In the genomic region with DNA sequence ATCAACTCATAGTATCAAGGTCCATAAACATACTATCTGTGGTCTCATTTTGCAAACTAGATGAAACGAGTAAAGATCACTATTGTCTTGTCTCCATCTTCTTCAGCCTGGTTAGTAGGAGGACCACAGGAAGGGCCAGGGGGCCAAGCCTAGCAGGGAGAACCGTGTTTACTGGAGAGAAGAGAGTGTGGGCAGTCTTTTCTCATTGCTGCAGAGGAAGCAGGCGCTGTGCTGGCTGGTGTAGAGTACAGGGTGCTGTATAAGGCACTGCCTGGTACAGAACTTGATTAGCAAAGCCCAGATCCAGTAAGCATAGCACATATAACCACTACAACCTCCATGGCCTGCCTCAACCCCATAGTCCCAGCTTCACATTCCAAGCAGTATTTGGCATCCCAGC, we compare ENCODE assay signal across 17 cellular contexts. TPM values are rescaled to one million over a fixed set of nuclear protein-coding genes. Genes with fewer than 3 reads are reported as not detected.
A peak's percentile ranks its signal among the peaks of the same experiment; 100 is the strongest.
DNase-seq lines count a peak whose midpoint lies in the region; ATAC-seq and TF ChIP-seq lines count a peak whose summit lies in the region.
"Had no signal": no experiment of that assay in that cellular context is flagged by ENCODE, and none has a peak within 500 bp of the region (broad histone marks: within the 10 kb centered on the region; RNA-seq: fewer than 3 reads in every experiment).

No MANE protein-coding gene starts in this region.

- no peaks in the 10 kb centered on the region for H3K9me3 ChIP-seq in upper lobe of right lung
- H3K9me3 ChIP-seq: tibial artery had no signal

- H3K27me3 ChIP-seq in upper lobe of right lung, result no peaks in the 10 kb centered on the region
- H3K27me3 ChIP-seq: tibial artery had no signal

- no peak for TF ChIP-seq CTCF in upper lobe of right lung (IDR thresholded peaks at IDR 0.05)

- DNase-seq in activated naive CD4-positive, alpha-beta T cell treated with anti-CD3 and anti-CD28 coated beads for 36 hours, result no peak
- no peak for DNase-seq in activated naive CD4-positive, alpha-beta T cell treated with Interleukin-2 at 50 U/mL for 16 hours
- DNase-seq in immature natural killer cell (no peak), upper lobe of right lung (no peak), HPDE6-E6E7 (ENCODE audit: extremely low spot score) (no peak), NCI-H526 treated with DMSO at 0.1 percent for 48 hours (lab: John Stamatoyannopoulos, UW) (no peak)
- DNase-seq: activated CD4-positive, alpha-beta T cell treated with anti-CD3 and anti-CD28 coated beads, Interleukin-2, amount 50 U/mL, for 1 hour; dermis blood vessel endothelial cell; DMS153; NCI-H1105; occipital lobe; SW 1271 had no signal

- intact Hi-C loops in activated naive CD4-positive, alpha-beta T cell treated with anti-CD3 and anti-CD28 coated beads for 36 hours (cut with micrococcal nuclease), result loop anchor here (10.0 kb wide), 1 partner anchor 557 kb away; a partner anchor contains a TSS
- intact Hi-C loops in upper lobe of right lung (cut with DNase I), result no loop called here

- H3K4me3 Mint-ChIP-seq in activated naive CD4-positive, alpha-beta T cell treated with anti-CD3 and anti-CD28 coated beads for 36 hours, result no peak overlapping the region
- H3K4me3 Mint-ChIP-seq in activated T-helper 17 cell treated with anti-CD3 and anti-CD28 coated beads, Interleukin-2, amount 50 U/mL, for 72 hours, result peak overlapping the region; percentile 69
- H3K4me3 Mint-ChIP-seq in immature natural killer cell, result peak overlapping the region in 4 of 5 donors; percentile 30 to 69 (median 56)

- no peaks in the 10 kb centered on the region for H3K9me3 Mint-ChIP-seq in activated naive CD4-positive, alpha-beta T cell treated with anti-CD3 and anti-CD28 coated beads for 36 hours
- no peaks in the 10 kb centered on the region for H3K9me3 Mint-ChIP-seq in activated T-helper 17 cell treated with anti-CD3 and anti-CD28 coated beads, Interleukin-2, amount 50 U/mL, for 72 hours
- H3K9me3 Mint-ChIP-seq in immature natural killer cell, result no peaks in the 10 kb centered on the region

- H3K4me3 ChIP-seq in upper lobe of right lung, result no peak overlapping the region
- H3K4me3 ChIP-seq: tibial artery had no signal

- H3K36me3 Mint-ChIP-seq in activated naive CD4-positive, alpha-beta T cell treated with anti-CD3 and anti-CD28 coated beads for 36 hours (ENCODE audit: low read depth), result no peaks in the 10 kb centered on the region
- H3K36me3 Mint-ChIP-seq in activated T-helper 17 cell treated with anti-CD3 and anti-CD28 coated beads, Interleukin-2, amount 50 U/mL, for 72 hours (ENCODE audit: low read depth), result no peaks in the 10 kb centered on the region
- H3K36me3 Mint-ChIP-seq in immature natural killer cell, result peaks cover 0 to 3% (median 0%) of the 10 kb centered on the region in 3 donors

- CTCF ChIA-PET in activated naive CD4-positive, alpha-beta T cell treated with anti-CD3 and anti-CD28 coated beads for 36 hours (lab: Charles Lee), result interaction anchor here (1.3 to 1.7 kb wide), 2 partner anchors 38 to 195 kb away, joined by 8 to 9 read pairs; a partner anchor contains a TSS

- H3K27ac Mint-ChIP-seq in activated naive CD4-positive, alpha-beta T cell treated with anti-CD3 and anti-CD28 coated beads for 36 hours, result peak overlapping the region; percentile 94
- H3K27ac Mint-ChIP-seq in activated T-helper 17 cell treated with anti-CD3 and anti-CD28 coated beads, Interleukin-2, amount 50 U/mL, for 72 hours, result peak overlapping the region; percentile 85
- peak overlapping the region; percentile 88 to 94 (median 94) for H3K27ac Mint-ChIP-seq in immature natural killer cell

- no peaks in the 10 kb centered on the region for H3K36me3 ChIP-seq in upper lobe of right lung

- ATAC-seq in activated T-helper 17 cell treated with anti-CD3 and anti-CD28 coated beads, Interleukin-2, amount 50 U/mL, for 72 hours (replicated peaks), result no peak
- ATAC-seq in upper lobe of right lung, result no peak
- ATAC-seq in GM19452 (IDR thresholded peaks at IDR 0.05; ENCODE audit: unreplicated experiment), result no peak

- peak overlapping the region; percentile 70 for H3K27ac ChIP-seq in upper lobe of right lung
- H3K27ac ChIP-seq: tibial artery had no signal

- H3K4me1 ChIP-seq in upper lobe of right lung, result peaks cover 38% of the 10 kb centered on the region

- no peaks in the 10 kb centered on the region for H3K27me3 Mint-ChIP-seq in activated naive CD4-positive, alpha-beta T cell treated with anti-CD3 and anti-CD28 coated beads for 36 hours (ENCODE audit: low read depth)
- no peaks in the 10 kb centered on the region for H3K27me3 Mint-ChIP-seq in activated T-helper 17 cell treated with anti-CD3 and anti-CD28 coated beads, Interleukin-2, amount 50 U/mL, for 72 hours
- peaks cover under 1 to 13% (median 7%) of the 10 kb centered on the region in 3 donors for H3K27me3 Mint-ChIP-seq in immature natural killer cell (ENCODE audit: low read depth in 3 of 3)

- peaks cover 60% of the 10 kb centered on the region for H3K4me1 Mint-ChIP-seq in activated naive CD4-positive, alpha-beta T cell treated with anti-CD3 and anti-CD28 coated beads for 36 hours (ENCODE audit: low read depth)
- H3K4me1 Mint-ChIP-seq in activated T-helper 17 cell treated with anti-CD3 and anti-CD28 coated beads, Interleukin-2, amount 50 U/mL, for 72 hours, result peaks cover 51% of the 10 kb centered on the region
- peaks cover 70 to 75% of the 10 kb centered on the region in 2 donors for H3K4me1 Mint-ChIP-seq in immature natural killer cell

RNA-seq across cellular contexts. Expression of a gene that starts 10.0 kb away (rescaled TPM):
- 10 to 100 TPM; 45.7 to 49.0 TPM for total RNA-seq in activated naive CD4-positive, alpha-beta T cell treated with anti-CD3 and anti-CD28 coated beads for 36 hours
- 10 to 100 TPM; 55.7 to 60.9 TPM for total RNA-seq in activated T-helper 17 cell treated with anti-CD3 and anti-CD28 coated beads, Interleukin-2, amount 50 U/mL, for 72 hours
- 10 to 100 TPM; 38.7 to 68.0 (median 49.6) TPM for polyA plus RNA-seq in immature natural killer cell
- 35.7 TPM for total RNA-seq in upper lobe of right lung

RNA-seq across cellular contexts. Expression of a gene that starts 11.5 kb away (rescaled TPM):
- total RNA-seq in activated naive CD4-positive, alpha-beta T cell treated with anti-CD3 and anti-CD28 coated beads for 36 hours, result 10 to 100 TPM in 1 of 2 experiments, 1 to 10 TPM in 1; 6.5 to 10.6 TPM
- 1 to 10 TPM; 2.2 to 3.1 TPM for total RNA-seq in activated T-helper 17 cell treated with anti-CD3 and anti-CD28 coated beads, Interleukin-2, amount 50 U/mL, for 72 hours
- under 1 TPM in 2 of 3 donors, not detected in 1; 0.10 to 0.29 TPM for polyA plus RNA-seq in immature natural killer cell
- 7.8 TPM for total RNA-seq in upper lobe of right lung
- total RNA-seq: HT1080 had no signal

RNA-seq across cellular contexts. Expression of a gene that starts 14.9 kb away (rescaled TPM):
- 100 to 1,000 TPM; 126 to 130 TPM for total RNA-seq in activated naive CD4-positive, alpha-beta T cell treated with anti-CD3 and anti-CD28 coated beads for 36 hours
- total RNA-seq in activated T-helper 17 cell treated with anti-CD3 and anti-CD28 coated beads, Interleukin-2, amount 50 U/mL, for 72 hours, result 100 to 1,000 TPM in 1 of 2 donors, 10 to 100 TPM in 1; 96.5 to 102 TPM
- 100 to 1,000 TPM in 1 of 3 donors, 10 to 100 TPM in 2; 59.6 to 117 (median 99.1) TPM for polyA plus RNA-seq in immature natural killer cell
- total RNA-seq in upper lobe of right lung, result 66.9 TPM

RNA-seq across cellular contexts. Expression of a gene that starts 21.1 kb away (rescaled TPM):
- 10 to 100 TPM; 24.9 to 26.0 TPM for total RNA-seq in activated naive CD4-positive, alpha-beta T cell treated with anti-CD3 and anti-CD28 coated beads for 36 hours
- total RNA-seq in activated T-helper 17 cell treated with anti-CD3 and anti-CD28 coated beads, Interleukin-2, amount 50 U/mL, for 72 hours, result 10 to 100 TPM; 27.3 to 44.9 TPM
- polyA plus RNA-seq in immature natural killer cell, result 10 to 100 TPM; 18.2 to 30.1 (median 21.9) TPM
- total RNA-seq in upper lobe of right lung, result 23.3 TPM

RNA-seq across cellular contexts. Expression of a gene that starts 27.8 kb away (rescaled TPM):
- 1 to 10 TPM in 1 of 2 experiments, under 1 TPM in 1; 0.74 to 1.6 TPM for total RNA-seq in activated naive CD4-positive, alpha-beta T cell treated with anti-CD3 and anti-CD28 coated beads for 36 hours
- 1 to 10 TPM; 1.1 to 2.2 TPM for total RNA-seq in activated T-helper 17 cell treated with anti-CD3 and anti-CD28 coated beads, Interleukin-2, amount 50 U/mL, for 72 hours
- polyA plus RNA-seq in immature natural killer cell, result 1,000 to 10,000 TPM; 1,827 to 3,702 (median 3,300) TPM
- total RNA-seq in upper lobe of right lung, result 158 TPM
- total RNA-seq: dermis blood vessel endothelial cell, fibroblast of lung had no signal
